Comparison of ENCODE assay signal across 1 cellular context in genomic region chr2:200300650-200301314, GRCh38.
A peak's percentile ranks its signal among the peaks of the same experiment; 100 is the strongest.
TF ChIP-seq lines count a peak whose summit lies in the region.

No MANE protein-coding gene starts in this region.

TF ChIP-seq in HepG2, 621 proteins besides CTCF, POLR2A, EP300 and RAD21 (continued from another document):
- TF ChIP-seq, protein P1, sequence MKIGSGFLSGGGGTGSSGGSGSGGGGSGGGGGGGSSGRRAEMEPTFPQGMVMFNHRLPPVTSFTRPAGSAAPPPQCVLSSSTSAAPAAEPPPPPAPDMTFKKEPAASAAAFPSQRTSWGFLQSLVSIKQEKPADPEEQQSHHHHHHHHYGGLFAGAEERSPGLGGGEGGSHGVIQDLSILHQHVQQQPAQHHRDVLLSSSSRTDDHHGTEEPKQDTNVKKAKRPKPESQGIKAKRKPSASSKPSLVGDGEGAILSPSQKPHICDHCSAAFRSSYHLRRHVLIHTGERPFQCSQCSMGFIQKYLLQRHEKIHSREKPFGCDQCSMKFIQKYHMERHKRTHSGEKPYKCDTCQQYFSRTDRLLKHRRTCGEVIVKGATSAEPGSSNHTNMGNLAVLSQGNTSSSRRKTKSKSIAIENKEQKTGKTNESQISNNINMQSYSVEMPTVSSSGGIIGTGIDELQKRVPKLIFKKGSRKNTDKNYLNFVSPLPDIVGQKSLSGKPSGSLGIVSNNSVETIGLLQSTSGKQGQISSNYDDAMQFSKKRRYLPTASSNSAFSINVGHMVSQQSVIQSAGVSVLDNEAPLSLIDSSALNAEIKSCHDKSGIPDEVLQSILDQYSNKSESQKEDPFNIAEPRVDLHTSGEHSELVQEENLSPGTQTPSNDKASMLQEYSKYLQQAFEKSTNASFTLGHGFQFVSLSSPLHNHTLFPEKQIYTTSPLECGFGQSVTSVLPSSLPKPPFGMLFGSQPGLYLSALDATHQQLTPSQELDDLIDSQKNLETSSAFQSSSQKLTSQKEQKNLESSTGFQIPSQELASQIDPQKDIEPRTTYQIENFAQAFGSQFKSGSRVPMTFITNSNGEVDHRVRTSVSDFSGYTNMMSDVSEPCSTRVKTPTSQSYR (CRISPR knock-in tag; IDR thresholded peaks at IDR 0.05; ENCODE audit: borderline replicate concordance) = peak; percentile 40; the same call in 1 of the 2 replicates
- peak; percentile 30 to 73; a peak in 2 of 4 replicates for TF ChIP-seq NR2F1 (CRISPR knock-in tag; IDR thresholded peaks at IDR 0.05)
- TF ChIP-seq HOMEZ (CRISPR knock-in tag; IDR thresholded peaks at IDR 0.05; ENCODE audit: low read depth) = peak; percentile 60; the same call in 1 of the 2 replicates
- peak; percentile 9 for TF ChIP-seq TEAD3 (CRISPR knock-in tag; optimal IDR thresholded peaks at IDR 0.05; ENCODE audit: borderline replicate concordance)
- TF ChIP-seq IKZF4 (CRISPR knock-in tag; IDR thresholded peaks at IDR 0.05; ENCODE audit: borderline replicate concordance, low read depth, not compliant biosample characterization) = no peak
- TF ChIP-seq ZNF350 (CRISPR knock-in tag; IDR thresholded peaks at IDR 0.05; ENCODE audit: borderline replicate concordance, low read depth) = no peak
- 0 out of 2 replicates have a peak, but pooled peaks have one; percentile 17 for TF ChIP-seq POGZ (CRISPR knock-in tag; IDR thresholded peaks at IDR 0.05)
- TF ChIP-seq NR2F2 (IDR thresholded peaks at IDR 0.05; ENCODE audit: borderline replicate concordance, low read depth) = peak; percentile 78
- TF ChIP-seq SOX5 (CRISPR knock-in tag; IDR thresholded peaks at IDR 0.05; ENCODE audit: borderline replicate concordance) = 0 out of 2 replicates have a peak, but pooled peaks have one; percentile 11
- no peak for TF ChIP-seq GATA4 (IDR thresholded peaks at IDR 0.05; ENCODE audit: borderline replicate concordance, low read depth)
- TF ChIP-seq ZNF558 (CRISPR knock-in tag; IDR thresholded peaks at IDR 0.05; ENCODE audit: borderline replicate concordance) = no peak
- TF ChIP-seq NR2F6 (IDR thresholded peaks at IDR 0.05) = peak; percentile 86
- peak; percentile 58; the same call in 1 of the 2 replicates for TF ChIP-seq NR2F6 (CRISPR knock-in tag; IDR thresholded peaks at IDR 0.05)
- 0 out of 2 replicates have a peak, but pooled peaks have one; percentile 8 for TF ChIP-seq RCOR2 (CRISPR knock-in tag; IDR thresholded peaks at IDR 0.05)
- no peak for TF ChIP-seq YEATS2 (CRISPR knock-in tag; IDR thresholded peaks at IDR 0.05; ENCODE audit: borderline replicate concordance)
- no peak for TF ChIP-seq ZNF720 (CRISPR knock-in tag; IDR thresholded peaks at IDR 0.05)
- peak; percentile 79 for TF ChIP-seq FOSL2 (CRISPR knock-in tag; IDR thresholded peaks at IDR 0.05)
